ENCODE assay signal across 9 cellular contexts in the genomic region with DNA sequence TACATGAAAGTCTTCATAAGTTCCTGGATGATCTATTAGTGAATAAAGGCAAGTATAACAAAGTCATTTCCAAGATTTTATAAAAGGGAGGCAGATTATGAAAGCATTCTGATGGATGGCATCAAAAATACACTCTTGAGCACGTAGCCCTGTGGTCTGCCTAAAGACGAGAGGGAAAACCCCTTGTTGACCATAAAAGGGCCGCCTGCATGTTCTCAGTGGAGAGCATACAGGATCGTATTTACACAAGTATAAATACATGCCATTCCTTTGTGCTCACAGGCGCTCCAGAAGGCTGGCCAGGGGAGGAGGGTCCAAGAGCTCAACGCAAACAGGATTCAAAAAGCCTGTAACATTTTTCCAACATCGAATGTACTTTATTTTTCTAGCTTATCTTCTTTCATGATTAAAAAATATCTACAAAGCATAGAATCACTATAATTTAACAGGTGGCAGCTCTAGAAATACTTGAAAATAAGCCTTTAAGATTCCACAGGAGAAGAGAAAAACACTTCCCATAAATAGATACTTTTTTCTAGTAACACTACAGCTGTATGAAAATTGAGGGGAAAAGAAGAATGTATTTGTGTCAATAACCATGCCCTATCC. TPM values are rescaled to one million over a fixed set of nuclear protein-coding genes. Genes with fewer than 3 reads are reported as not detected.
DNase-seq lines count a peak whose midpoint lies in the region; ATAC-seq, FAIRE-seq and TF ChIP-seq lines count a peak whose summit lies in the region.
"Had no signal": no experiment of that assay in that cellular context is flagged by ENCODE, and none has a peak within 500 bp of the region (broad histone marks: within the 10 kb centered on the region; RNA-seq: fewer than 3 reads in every experiment).

No MANE protein-coding gene starts in this region.

- DNase-seq in A549 (ENCODE audit: low read depth in 1 of 2, low spot score in 1 of 2) (peak; percentile 11 to 78), MG63 (peak; percentile 84), left colon (peak; percentile 13 to 54), lower leg skin (ENCODE audit: low spot score in 2 of 2) (no peak)
- DNase-seq in activated CD8-positive, alpha-beta memory T cell treated with anti-CD3 and anti-CD28 coated beads, Interleukin-2, amount 50 U/mL, for 48 hours: no peak

- H3K36me3 Mint-ChIP-seq in brain: no peaks in the 10 kb centered on the region

- no peak overlapping the region for H3K4me3 ChIP-seq in A549
- H3K4me3 ChIP-seq in MG63: peak overlapping the region; percentile 13
- no peak overlapping the region for H3K4me3 ChIP-seq in lower leg skin (ENCODE audit: low read depth, poor library complexity, severe bottlenecking)

- CTCF ChIA-PET in A549 (lab: Yijun Ruan, JAX): no interaction called here

- no peaks in the 10 kb centered on the region for H3K9me3 ChIP-seq in A549
- no peaks in the 10 kb centered on the region for H3K9me3 ChIP-seq in MG63

- no peaks in the 10 kb centered on the region for H3K27me3 ChIP-seq in MG63

- intact Hi-C loops in left colon (cut with DNase I, micrococcal nuclease): loop anchor here in 1 of 2 donors (10.0 kb wide), 1 partner anchor 167 kb away; no protein-coding TSS in a partner anchor
- intact Hi-C loops in lower leg skin (cut with DNase I; ENCODE audit: low total_unique reads): no loop called here

- POLR2A ChIA-PET in A549 (lab: Yijun Ruan, JAX): interaction anchor here (1.0 kb wide), 1 partner anchor 11 kb away, joined by 4 read pairs; no protein-coding TSS in a partner anchor

- H3K4me1 ChIP-seq in A549: peaks cover 42% of the 10 kb centered on the region; the same call in 2 of the 3 replicates

- TF ChIP-seq CTCF in A549 (IDR thresholded peaks at IDR 0.05): no peak
- TF ChIP-seq CTCF in brain (conservative IDR thresholded peaks at IDR 0.05): no peak
- no peak for TF ChIP-seq CTCF in lower leg skin (IDR thresholded peaks at IDR 0.05)

- H3K4me3 Mint-ChIP-seq in brain: peak overlapping the region; percentile 69 to 78 (median 73)

- peaks cover 79% of the 10 kb centered on the region for H3K4me1 Mint-ChIP-seq in brain

- TF ChIP-seq POLR2A in A549 (IDR thresholded peaks at IDR 0.05; ENCODE audit: low read length): no peak
- no peak for TF ChIP-seq POLR2A in lower leg skin (IDR thresholded peaks at IDR 0.05)

- ATAC-seq in A549 (peak; percentile 91 to 97), left colon (peak; percentile 71), HG03565 (IDR thresholded peaks at IDR 0.05; ENCODE audit: unreplicated experiment) (no peak), GM18909 (IDR thresholded peaks at IDR 0.05; ENCODE audit: poor library complexity, unreplicated experiment) (no peak)

- H3K9me3 Mint-ChIP-seq in brain: no peaks in the 10 kb centered on the region

- H3K27ac Mint-ChIP-seq in brain: peak overlapping the region; percentile 70 to 96 (median 81)

- FAIRE-seq in A549 (lab: Jason Lieb, UNC): no peak

- H3K36me3 ChIP-seq in MG63: peaks cover 8% of the 10 kb centered on the region

- no peak for TF ChIP-seq EP300 in A549 (IDR thresholded peaks at IDR 0.05)

- H3K27ac ChIP-seq in A549: peak overlapping the region in 1 of 2 experiments; percentile 21; a peak in 2 of 6 replicates
- H3K27ac ChIP-seq: C4-2B had no signal

- peaks cover 3% of the 10 kb centered on the region for H3K27me3 Mint-ChIP-seq in brain

- under 1% methylated on average over 7 of the region's 7 CpGs for WGBS in A549 (ENCODE audit: missing lambda C conversion rate)
- 36 to 52% methylated on average over 7 of the region's 7 CpGs for WGBS in lower leg skin, 2 donors

- TF ChIP-seq RAD21 in A549 (conservative IDR thresholded peaks at IDR 0.05 in 1 of 2, IDR thresholded peaks at IDR 0.05 in 1 of 2): peak in 1 of 2 experiments; percentile 22; a peak in 1 of 5 replicates

- peak overlapping the region; percentile 68 for H3K4me2 ChIP-seq in A549

TF ChIP-seq in A549, 52 proteins besides CTCF, POLR2A, EP300 and RAD21:
- TF ChIP-seq RFX5 (IDR thresholded peaks at IDR 0.05): no peak
- TF ChIP-seq, protein P1, sequence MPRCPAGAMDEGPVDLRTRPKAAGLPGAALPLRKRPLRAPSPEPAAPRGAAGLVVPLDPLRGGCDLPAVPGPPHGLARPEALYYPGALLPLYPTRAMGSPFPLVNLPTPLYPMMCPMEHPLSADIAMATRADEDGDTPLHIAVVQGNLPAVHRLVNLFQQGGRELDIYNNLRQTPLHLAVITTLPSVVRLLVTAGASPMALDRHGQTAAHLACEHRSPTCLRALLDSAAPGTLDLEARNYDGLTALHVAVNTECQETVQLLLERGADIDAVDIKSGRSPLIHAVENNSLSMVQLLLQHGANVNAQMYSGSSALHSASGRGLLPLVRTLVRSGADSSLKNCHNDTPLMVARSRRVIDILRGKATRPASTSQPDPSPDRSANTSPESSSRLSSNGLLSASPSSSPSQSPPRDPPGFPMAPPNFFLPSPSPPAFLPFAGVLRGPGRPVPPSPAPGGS (IDR thresholded peaks at IDR 0.05): peak; percentile 95; the same call in 2 of the 3 replicates
- TF ChIP-seq ZFP36 (IDR thresholded peaks at IDR 0.05; ENCODE audit: borderline replicate concordance, partially characterized antibody): peak; percentile 37
- peak in 1 of 2 experiments; percentile 49; a peak in 1 of 5 replicates for TF ChIP-seq JUN (IDR thresholded peaks at IDR 0.05)
- TF ChIP-seq SMC3 (IDR thresholded peaks at IDR 0.05): no peak
- no peak for TF ChIP-seq BHLHE40 (IDR thresholded peaks at IDR 0.05; ENCODE audit: low read depth, low read length)
- TF ChIP-seq NPAS2 (CRISPR knock-in tag; IDR thresholded peaks at IDR 0.05; ENCODE audit: borderline replicate concordance): no peak
- TF ChIP-seq FOSL2 (IDR thresholded peaks at IDR 0.05): no peak
- TF ChIP-seq FOSL2 (CRISPR knock-in tag; IDR thresholded peaks at IDR 0.05): peak; percentile 24; the same call in 1 of the 2 replicates
- no peak for TF ChIP-seq EHF (CRISPR knock-in tag; IDR thresholded peaks at IDR 0.05)
- TF ChIP-seq MYC (IDR thresholded peaks at IDR 0.05; ENCODE audit: borderline replicate concordance, low read length): no peak
- TF ChIP-seq ZNF302 (CRISPR knock-in tag; IDR thresholded peaks at IDR 0.05): no peak
- TF ChIP-seq, protein P2, sequence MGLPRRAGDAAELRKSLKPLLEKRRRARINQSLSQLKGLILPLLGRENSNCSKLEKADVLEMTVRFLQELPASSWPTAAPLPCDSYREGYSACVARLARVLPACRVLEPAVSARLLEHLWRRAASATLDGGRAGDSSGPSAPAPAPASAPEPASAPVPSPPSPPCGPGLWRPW (IDR thresholded peaks at IDR 0.05): no peak
- TF ChIP-seq EHMT2 (IDR thresholded peaks at IDR 0.05; ENCODE audit: low read depth): no peak
- peak; percentile 56 for TF ChIP-seq JUNB (IDR thresholded peaks at IDR 0.05)
- TF ChIP-seq GATA3 (IDR thresholded peaks at IDR 0.05; ENCODE audit: borderline replicate concordance): peak; percentile 64; the same call in 1 of the 2 replicates

RNA-seq across cellular contexts. Expression of a gene that starts 29.6 kb away (rescaled TPM):
- 4.1 and 4.5 TPM in 2 replicates for polyA plus RNA-seq in A549 (2011; rRNA removed)
- 0.38 and 0.49 TPM in 2 replicates for polyA plus RNA-seq in A549 (2012; cell fraction: cytosol; rRNA removed)
- polyA plus RNA-seq in A549 (2012; cell fraction: nucleus; rRNA removed): 0.79 and 1.2 TPM in 2 replicates
- 2.6 to 4.2 TPM (median 3.5 TPM) in 3 replicates for polyA plus RNA-seq in A549 (2017; fragmentation: RNase III; extraction: RNeasy Plus Mini Kit Qiagen cat#74134 plus additional on column Dnase treatment)
- polyA minus RNA-seq in A549 (2011; rRNA and poly(A)+ RNA removed): 5.3 and 7.0 TPM in 2 replicates
- total RNA-seq in MG63 (2014; rRNA removed; shearing (Covaris generic); ENCODE audit: low replicate concordance): 28.4 and 30.3 TPM in 2 replicates
- polyA plus RNA-seq in brain (ENCODE audit: insufficient read depth, low read depth, low replicate concordance): 3.4 TPM
- total RNA-seq in left colon: 10 to 100 TPM in 1 of 2 donors, 1 to 10 TPM in 1; 3.8 to 14.3 TPM
- 10 to 100 TPM; 18.9 to 24.4 (median 21.0) TPM for total RNA-seq in lower leg skin

Comparison
In these comparisons a context has a peak if more than half of its experiments do, and no peak if none do; other contexts are left out.
1. ATAC-seq: peak in A549 (2 of 2) and left colon (single experiment); none in HG03565 (single experiment) and GM18909 (single experiment).
2. DNase-seq: peak in A549 (2 of 2), MG63 (single experiment) and left colon (2 of 2); none in activated CD8-positive, alpha-beta memory T cell treated with anti-CD3 and anti-CD28 coated beads, Interleukin-2, amount 50 U/mL, for 48 hours (single experiment) and lower leg skin (0 of 2).